ENCODE assay signal across 1 cellular context in genomic region chr10:11282156-11282555, GRCh38.
A peak's percentile ranks its signal among the peaks of the same experiment; 100 is the strongest.
TF ChIP-seq lines count a peak whose summit lies in the region.

No MANE protein-coding gene starts in this region.

TF ChIP-seq in GM12878, 131 proteins besides CTCF, POLR2A, EP300 and RAD21:
- peak; percentile 51 for TF ChIP-seq POLR2AphosphoS5 (IDR thresholded peaks at IDR 0.05; ENCODE audit: low read length)
- TF ChIP-seq JUNB (IDR thresholded peaks at IDR 0.05), result no peak
